Comparison of ENCODE assay signal across 9 cellular contexts in the genomic region with DNA sequence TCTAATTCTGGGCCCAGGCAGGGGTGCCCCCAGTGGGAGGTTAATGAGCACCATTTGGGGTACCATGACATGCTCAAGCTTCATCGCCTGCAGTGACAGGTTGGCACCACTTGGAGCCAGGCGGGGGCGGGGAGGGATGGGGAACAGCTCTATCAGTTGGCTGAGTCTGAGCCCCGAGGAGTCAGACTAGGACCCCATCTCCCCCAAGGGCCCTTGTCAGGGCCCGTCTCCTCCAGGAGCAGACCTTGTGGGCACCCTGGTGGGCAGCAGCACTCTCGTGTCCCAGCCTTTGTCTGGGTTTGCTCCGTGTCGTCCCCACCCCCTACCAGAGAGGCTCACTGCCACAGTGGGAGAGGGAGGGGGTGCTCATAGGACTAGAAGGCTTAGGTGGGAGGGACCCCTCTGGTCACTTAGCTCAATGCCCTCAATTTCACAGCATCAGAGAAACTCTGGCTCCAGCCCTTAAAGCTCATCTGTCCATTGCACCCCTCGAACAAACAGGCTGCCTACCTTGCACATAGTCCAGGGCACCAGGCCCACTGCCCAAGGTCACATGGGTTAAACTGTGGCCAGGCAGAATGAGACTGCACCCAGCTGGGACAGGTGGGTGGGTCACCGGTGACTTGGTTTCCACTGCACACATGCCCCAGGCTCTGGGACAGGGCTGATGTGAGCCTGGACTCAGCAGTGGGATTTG. TPM values are rescaled to one million over a fixed set of nuclear protein-coding genes. Genes with fewer than 3 reads are reported as not detected.
DNase-seq lines count a peak whose midpoint lies in the region; ATAC-seq, FAIRE-seq and TF ChIP-seq lines count a peak whose summit lies in the region.
"Had no signal": no experiment of that assay in that cellular context is flagged by ENCODE, and none has a peak within 500 bp of the region (broad histone marks: within the 10 kb centered on the region; RNA-seq: fewer than 3 reads in every experiment).

No MANE protein-coding gene starts in this region.

- ATAC-seq in HG02610 (IDR thresholded peaks at IDR 0.05; ENCODE audit: unreplicated experiment) = no peak

- peak overlapping the region; percentile 93 to 95 (median 94) for H3K27ac ChIP-seq in esophagus squamous epithelium

- H3K9me3 ChIP-seq in esophagus squamous epithelium = no peaks in the 10 kb centered on the region

- peaks cover 13 to 41% (median 23%) of the 10 kb centered on the region in 3 donors for H3K36me3 ChIP-seq in esophagus squamous epithelium

- intact Hi-C loops in esophagus squamous epithelium (cut with DNase I) = no loop called here

- peaks cover 45 to 93% (median 56%) of the 10 kb centered on the region in 3 donors for H3K4me1 ChIP-seq in esophagus squamous epithelium

- WGBS in esophagus squamous epithelium, 2 donors = no CpG with 5 or more reads among the region's 10 CpGs

- peak; percentile 34 for DNase-seq in T-helper 9 cell
- DNase-seq in esophagus squamous epithelium (lab: John Stamatoyannopoulos, UW) = no peak
- no peak for DNase-seq in skeletal muscle cell (ENCODE audit: low read depth)
- no peak for DNase-seq in ureter (ENCODE audit: low spot score)
- DNase-seq in urothelium cell line (ENCODE audit: low spot score) = no peak
- no peak for DNase-seq in NK-92 (lab: John Stamatoyannopoulos, UW; ENCODE audit: unreplicated experiment)
- DNase-seq: NCI-H1694 treated with DMSO at 0.1 percent for 48 hours had no signal

- no peak for TF ChIP-seq POLR2A in esophagus squamous epithelium (IDR thresholded peaks at IDR 0.05)

- no peak for FAIRE-seq in urothelium cell line (lab: Jason Lieb, UNC)

- H3K4me3 ChIP-seq in GM08714 (ENCODE audit: low read length) (peak overlapping the region; percentile 90; the same call in 1 of the 2 replicates), esophagus squamous epithelium (peak overlapping the region; percentile 71 to 85 (median 82)), skeletal muscle cell (ENCODE audit: low read depth, low read length) (peak overlapping the region; percentile 68)

- peak in 3 of 6 experiments; percentile 13 to 41 (median 16) for TF ChIP-seq CTCF in esophagus squamous epithelium (IDR thresholded peaks at IDR 0.05)

- no peaks in the 10 kb centered on the region for H3K27me3 ChIP-seq in esophagus squamous epithelium

RNA-seq across cellular contexts. Expression of gene PPP1R9B, which starts 4.1 kb away (rescaled TPM):
- 10 to 100 TPM; 24.9 to 35.9 (median 28.2) TPM for total RNA-seq in esophagus squamous epithelium
- 38.4 TPM for total RNA-seq in ureter

RNA-seq across cellular contexts. Expression of gene SAMD14, which starts 16.4 kb away (rescaled TPM):
- total RNA-seq in esophagus squamous epithelium (under 1 TPM in 1 of 4 donors, not detected in 3; 0.57 TPM), ureter (5.5 TPM)

RNA-seq across cellular contexts. Expression of gene SGCA, which starts 19.4 kb away (rescaled TPM):
- total RNA-seq in esophagus squamous epithelium (10 to 100 TPM in 1 of 4 donors, 1 to 10 TPM in 3; 1.9 to 15.1 (median 6.9) TPM), ureter (16.9 TPM)

RNA-seq across cellular contexts. Expression of gene PDK2, which starts 51.2 kb away (rescaled TPM):
- 10 to 100 TPM in 3 of 4 donors, 1 to 10 TPM in 1; 5.2 to 20.2 (median 12.8) TPM for total RNA-seq in esophagus squamous epithelium
- total RNA-seq in ureter = 25.7 TPM

RNA-seq across cellular contexts. Expression of gene COL1A1, which starts 55.1 kb away (rescaled TPM):
- total RNA-seq in esophagus squamous epithelium (10 to 100 TPM; 12.4 to 20.8 (median 19.7) TPM), ureter (331 TPM)
